1 cellular context compared by ENCODE assay signal in genomic region chr19:18846862-18847515, GRCh38.
TF ChIP-seq lines count a peak whose summit lies in the region.

No MANE protein-coding gene starts in this region.

TF ChIP-seq in HepG2, 621 proteins besides CTCF, POLR2A, EP300 and RAD21 (continued from another document):
- TF ChIP-seq ZBTB33 (CRISPR knock-in tag; IDR thresholded peaks at IDR 0.05) (peak; percentile 72), ZNF326 (CRISPR knock-in tag; IDR thresholded peaks at IDR 0.05; ENCODE audit: borderline replicate concordance) (no peak)
TF ChIP-seq in HepG2: peak in this region for 23.
